ENCODE assay signal across 8 cellular contexts in genomic region chr12:29782821-29783772, GRCh38. TPM values are rescaled to one million over a fixed set of nuclear protein-coding genes. Genes with fewer than 3 reads are reported as not detected.
DNase-seq lines count a peak whose midpoint lies in the region.

No MANE protein-coding gene starts in this region.

- in situ Hi-C loops in HAP-1 (cut with MboI; ENCODE audit: low sequenced_read_pairs) (no loop called here), G401 (cut with HindIII; ENCODE audit: low sequenced_read_pairs) (no loop called here)

- DNase-seq in GM03348 (ENCODE audit: low spot score), result peak; percentile 29
- peak in 1 of 2 experiments; percentile 53 for DNase-seq in HAP-1 (ENCODE audit: low spot score in 2 of 2)
- DNase-seq in NCI-H2196 treated with DMSO at 0.1 percent for 48 hours (lab: John Stamatoyannopoulos, UW; ENCODE audit: unreplicated experiment), result peak; percentile 26
- peak; percentile 41 for DNase-seq in lung microvascular endothelial cell (ENCODE audit: low read depth in 2 of 2)
- DNase-seq in germinal center (ENCODE audit: low spot score), result no peak
- DNase-seq in G401 (ENCODE audit: low spot score), result no peak

- H3K4me3 ChIP-seq in HAP-1 (peak overlapping the region; percentile 28), thymus (ENCODE audit: low read length) (peak overlapping the region; percentile 38)

- H3K27ac Mint-ChIP-seq in dendritic cell treated with granulocyte-macrophage colony-stimulating factor and Interleukin-4, amounts not matched to agents 40 ng/mL and 50 ng/mL, for 4 days, result peak overlapping the region; percentile 91

- no peaks in the 10 kb centered on the region for H3K9me3 Mint-ChIP-seq in dendritic cell treated with granulocyte-macrophage colony-stimulating factor and Interleukin-4, amounts not matched to agents 40 ng/mL and 50 ng/mL, for 4 days

- no peaks in the 10 kb centered on the region for H3K9me3 ChIP-seq in HAP-1
- H3K9me3 ChIP-seq in thymus (ENCODE audit: control insufficient read depth), result no peaks in the 10 kb centered on the region

- no peaks in the 10 kb centered on the region for H3K27me3 ChIP-seq in HAP-1 (ENCODE audit: low read depth)
- H3K27me3 ChIP-seq in thymus (ENCODE audit: control insufficient read depth, insufficient read depth), result peaks cover 41% of the 10 kb centered on the region

- H3K4me1 ChIP-seq in HAP-1 (peaks cover 19% of the 10 kb centered on the region), thymus (ENCODE audit: control insufficient read depth, insufficient read depth, low read length) (no peaks in the 10 kb centered on the region)

- intact Hi-C loops in dendritic cell treated with granulocyte-macrophage colony-stimulating factor and Interleukin-4, amounts not matched to agents 40 ng/mL and 50 ng/mL, for 4 days (cut with micrococcal nuclease), result no loop called here

- H3K4me3 Mint-ChIP-seq in dendritic cell treated with granulocyte-macrophage colony-stimulating factor and Interleukin-4, amounts not matched to agents 40 ng/mL and 50 ng/mL, for 4 days, result peak overlapping the region; percentile 95

- peaks cover 5% of the 10 kb centered on the region for H3K36me3 Mint-ChIP-seq in dendritic cell treated with granulocyte-macrophage colony-stimulating factor and Interleukin-4, amounts not matched to agents 40 ng/mL and 50 ng/mL, for 4 days (ENCODE audit: low read depth)

- no peaks in the 10 kb centered on the region for H3K36me3 ChIP-seq in HAP-1 (replicated peaks)
- no peaks in the 10 kb centered on the region for H3K36me3 ChIP-seq in thymus (ENCODE audit: control insufficient read depth, insufficient read depth)

- peaks cover 32% of the 10 kb centered on the region for H3K27me3 Mint-ChIP-seq in dendritic cell treated with granulocyte-macrophage colony-stimulating factor and Interleukin-4, amounts not matched to agents 40 ng/mL and 50 ng/mL, for 4 days

- H3K4me1 Mint-ChIP-seq in dendritic cell treated with granulocyte-macrophage colony-stimulating factor and Interleukin-4, amounts not matched to agents 40 ng/mL and 50 ng/mL, for 4 days (ENCODE audit: low read depth), result peaks cover 16% of the 10 kb centered on the region

- peak overlapping the region; percentile 59 for H3K27ac ChIP-seq in thymus (ENCODE audit: low read depth)

- WGBS in thymus, result 3% methylated on average over 82 of the region's 82 CpGs

RNA-seq across cellular contexts. Expression of gene TMTC1, which starts 0.6 kb away (rescaled TPM):
- 1.7 and 6.9 TPM in 2 replicates for total RNA-seq in lung microvascular endothelial cell
- 9.3 TPM for polyA plus RNA-seq in thymus
- total RNA-seq in G401 (2014; rRNA removed; shearing (Covaris generic)), result not detected in 2 replicates

Comparison
In these comparisons a context has a peak if more than half of its experiments do, and no peak if none do; other contexts are left out.
1. DNase-seq: peak in GM03348 (single experiment), NCI-H2196 treated with DMSO at 0.1 percent for 48 hours (single experiment) and lung microvascular endothelial cell (2 of 2); none in germinal center (single experiment) and G401 (single experiment).